ENCODE assay signal across 34 cellular contexts in genomic region chr4:128837198-128837597, GRCh38. TPM values are rescaled to one million over a fixed set of nuclear protein-coding genes. Genes with fewer than 3 reads are reported as not detected.
DNase-seq lines count a peak whose midpoint lies in the region; ATAC-seq, FAIRE-seq and TF ChIP-seq lines count a peak whose summit lies in the region.
"Had no signal": no experiment of that assay in that cellular context is flagged by ENCODE, and none has a peak within 500 bp of the region (broad histone marks: within the 10 kb centered on the region; RNA-seq: fewer than 3 reads in every experiment).

No MANE protein-coding gene starts in this region.

- TF ChIP-seq POLR2A in HepG2 (IDR thresholded peaks at IDR 0.05; ENCODE audit: insufficient read depth in 1 of 2, low read depth in 2 of 2, low read length in 2 of 2) (no peak), right lobe of liver (IDR thresholded peaks at IDR 0.05) (no peak)

- H3K27me3 ChIP-seq in HepG2 (ENCODE audit: control insufficient read depth in 1 of 2, insufficient read depth in 2 of 2, low read length in 2 of 2) (no peaks in the 10 kb centered on the region), right lobe of liver (no peaks in the 10 kb centered on the region), subcutaneous abdominal adipose tissue (ENCODE audit: control insufficient read depth in 5 of 5, insufficient read depth in 4 of 5, low read length in 5 of 5) (no peaks in the 10 kb centered on the region)
- H3K27me3 ChIP-seq: BLaER1, colonic mucosa, MG63, testis had no signal

- ATAC-seq in HepG2 (peak; percentile 88), right lobe of liver (no peak), HG03432 (IDR thresholded peaks at IDR 0.05; ENCODE audit: unreplicated experiment) (peak; percentile 12), HG03039 (IDR thresholded peaks at IDR 0.05; ENCODE audit: unreplicated experiment) (no peak), GM18868 (IDR thresholded peaks at IDR 0.05; ENCODE audit: unreplicated experiment) (no peak)

- H3K9me3 ChIP-seq in HepG2 (ENCODE audit: low read length), result no peaks in the 10 kb centered on the region
- no peaks in the 10 kb centered on the region for H3K9me3 ChIP-seq in right lobe of liver
- no peaks in the 10 kb centered on the region for H3K9me3 ChIP-seq in subcutaneous abdominal adipose tissue (ENCODE audit: control insufficient read depth in 5 of 5, low read length in 5 of 5)
- H3K9me3 ChIP-seq: BLaER1, colonic mucosa, MG63, testis had no signal

- H3K9ac ChIP-seq in HepG2 (ENCODE audit: insufficient read depth, low read depth, low read length) (no peak overlapping the region), subcutaneous abdominal adipose tissue (ENCODE audit: low read length in 5 of 5) (no peak overlapping the region)
- H3K9ac ChIP-seq: BLaER1, KMS-11 had no signal

- 59% methylated on average over 2 of the region's 2 CpGs for WGBS in HepG2 (ENCODE audit: low lambda C conversion rate)
- 100% methylated on average over 2 of the region's 2 CpGs for WGBS in right lobe of liver (ENCODE audit: insufficient coverage, low coverage, low lambda C conversion rate, missing lambda C conversion rate)

- BruUV-seq in HepG2 (replicated peaks; lab: Mats Ljungman, UMichigan), result no TSS peak

- H3K4me3 ChIP-seq in HepG2 (replicated peaks in 1 of 3; ENCODE audit: insufficient read depth in 1 of 3, low read depth in 2 of 3, low read length in 3 of 3) (no peak overlapping the region), right lobe of liver (no peak overlapping the region), subcutaneous abdominal adipose tissue (ENCODE audit: low read depth in 1 of 5, low read length in 5 of 5) (no peak overlapping the region)
- H3K4me3 ChIP-seq: BLaER1, colonic mucosa, MG63, testis had no signal

- peaks cover 4 to 6% (median 6%) of the 10 kb centered on the region in 3 donors for H3K36me3 Mint-ChIP-seq in immature natural killer cell

- H3K27me3 Mint-ChIP-seq in immature natural killer cell (ENCODE audit: low read depth in 3 of 3), result peaks cover 0 to 2% (median 2%) of the 10 kb centered on the region in 3 donors
- H3K27me3 Mint-ChIP-seq: activated naive CD8-positive, alpha-beta T cell treated with anti-CD3 and anti-CD28 coated beads for 36 hours had no signal

- H3K4me2 ChIP-seq in HepG2 (ENCODE audit: low read depth, low read length), result 0 out of 2 replicates have a peak overlapping the region, but pooled peaks have one; percentile 4
- H3K4me2 ChIP-seq: BLaER1, KMS-11 had no signal

- peaks cover 13 to 14% of the 10 kb centered on the region in 2 experiments; a peak in 4 of 5 replicates for H3K36me3 ChIP-seq in HepG2 (replicated peaks in 1 of 2; ENCODE audit: control insufficient read depth in 1 of 2, insufficient read depth in 2 of 2, low read length in 2 of 2)
- peaks cover 0 to 10% (median 2%) of the 10 kb centered on the region in 4 donors for H3K36me3 ChIP-seq in right lobe of liver
- H3K36me3 ChIP-seq in subcutaneous abdominal adipose tissue (ENCODE audit: control insufficient read depth in 5 of 5, insufficient read depth in 5 of 5, low read length in 5 of 5), result peaks cover 4 to 22% (median 18%) of the 10 kb centered on the region in 5 donors
- H3K36me3 ChIP-seq: colonic mucosa had no signal

- CTCF ChIA-PET in HepG2 (lab: Yijun Ruan, JAX; ENCODE audit: low intra/inter-chr PET ratio, low total read pairs), result no interaction called here

- TF ChIP-seq CTCF in HepG2 (CRISPR knock-in tag; IDR thresholded peaks at IDR 0.05), result no peak
- no peak for TF ChIP-seq CTCF in right lobe of liver (IDR thresholded peaks at IDR 0.05)

- in situ Hi-C loops in HepG2 (cut with HindIII; ENCODE audit: extremely low pct_ligation_motif_present, low pct_unique_long_range_greater_than_20kb), result no loop called here

- H2AFZ ChIP-seq in HepG2 (ENCODE audit: low read length), result no peak overlapping the region

- peaks cover 68 to 90% of the 10 kb centered on the region in 2 donors for H3K4me1 Mint-ChIP-seq in immature natural killer cell

- H4K20me1 ChIP-seq in HepG2 (ENCODE audit: insufficient read depth, low read length), result peaks cover 22% of the 10 kb centered on the region; the same call in 1 of the 2 replicates

- H3K9me3 Mint-ChIP-seq in immature natural killer cell, result no peaks in the 10 kb centered on the region
- H3K9me3 Mint-ChIP-seq: activated naive CD8-positive, alpha-beta T cell treated with anti-CD3 and anti-CD28 coated beads for 36 hours; HFFc6; mesothelial cell of epicardium had no signal

- no peak overlapping the region for H3K4me3 Mint-ChIP-seq in immature natural killer cell
- H3K4me3 Mint-ChIP-seq: activated naive CD8-positive, alpha-beta T cell treated with anti-CD3 and anti-CD28 coated beads for 36 hours; mesothelial cell of epicardium had no signal

- POLR2A ChIA-PET in HepG2 (lab: Yijun Ruan, JAX), result interaction anchor here (1.8 kb wide), 1 partner anchor 25 kb away, joined by 10 read pairs; no protein-coding TSS in a partner anchor

- peak; percentile 74 for DNase-seq in HepG2 (ENCODE audit: low spot score)
- no peak for DNase-seq in right lobe of liver
- no peak for DNase-seq in immature natural killer cell
- no peak for DNase-seq in SKM-1 (lab: John Stamatoyannopoulos, UW; ENCODE audit: unreplicated experiment)
- DNase-seq: activated CD4-positive, alpha-beta T cell treated with anti-CD3 and anti-CD28 coated beads, Interleukin-2, amount 50 U/mL, for 4 hours; activated CD4-positive, CD25-positive, alpha-beta regulatory T cell; activated gamma-delta T cell; activated naive CD8-positive, alpha-beta T cell treated with anti-CD3 and anti-CD28 coated beads for 36 hours; anterior cingulate cortex; Calu3; colonic mucosa; DMS79 treated with DMSO at 0.1 percent for 48 hours; effector CD8-positive, alpha-beta T cell; GDM1; GOT3; HFFc6; MG63; NCI-H1105; NCI-H187; NCI-H2171; stimulated activated naive CD4-positive, alpha-beta T cell; T1000; testis had no signal

- H3K4me1 ChIP-seq in HepG2 (ENCODE audit: insufficient read depth, low read length) (peaks cover 34% of the 10 kb centered on the region), right lobe of liver (peaks cover 0 to 14% (median 7%) of the 10 kb centered on the region in 4 donors), subcutaneous abdominal adipose tissue (ENCODE audit: control insufficient read depth in 5 of 5, insufficient read depth in 5 of 5, low read length in 5 of 5) (peaks cover 5 to 48% (median 16%) of the 10 kb centered on the region in 5 donors)
- H3K4me1 ChIP-seq: colonic mucosa had no signal

- peak overlapping the region; percentile 52 for H3K27ac ChIP-seq in HepG2 (ENCODE audit: extremely low read length, insufficient read depth, low read length)
- no peak overlapping the region for H3K27ac ChIP-seq in right lobe of liver
- H3K27ac ChIP-seq in subcutaneous abdominal adipose tissue (ENCODE audit: low read depth, low read length), result peak overlapping the region; percentile 61
- H3K27ac ChIP-seq: BLaER1, colonic mucosa, HL-60, KMS-11, testis had no signal

- no peak for TF ChIP-seq RAD21 in HepG2 (CRISPR knock-in tag; IDR thresholded peaks at IDR 0.05)

- H3K27ac Mint-ChIP-seq in immature natural killer cell, result peak overlapping the region; percentile 1 to 79 (median 56)
- H3K27ac Mint-ChIP-seq: activated naive CD8-positive, alpha-beta T cell treated with anti-CD3 and anti-CD28 coated beads for 36 hours had no signal

- intact Hi-C loops in HepG2 (cut with micrococcal nuclease; ENCODE audit: unreplicated experiment), result loop anchor here (1.0 kb wide), 1 partner anchor 25 kb away; no protein-coding TSS in a partner anchor
- intact Hi-C loops in right lobe of liver (cut with DNase I), result no loop called here

- FAIRE-seq in HepG2 (lab: Jason Lieb, UNC), result peak; percentile 60
- FAIRE-seq: bronchial epithelial cell, islet of Langerhans, RCC 7860 had no signal

- TF ChIP-seq EP300 in HepG2 (IDR thresholded peaks at IDR 0.05; ENCODE audit: low read depth in 2 of 2, low read length in 2 of 2) (peak in 1 of 2 experiments; percentile 8; a peak in 1 of 4 replicates), HepG2 (CRISPR knock-in tag; IDR thresholded peaks at IDR 0.05; ENCODE audit: borderline replicate concordance) (no peak)

- H3K79me2 ChIP-seq in HepG2 (ENCODE audit: insufficient read depth, low read length), result peaks cover 87% of the 10 kb centered on the region

TF ChIP-seq in HepG2, 621 proteins besides CTCF, POLR2A, EP300 and RAD21 (continues in another document):
- TF ChIP-seq ZNF468 (CRISPR knock-in tag; IDR thresholded peaks at IDR 0.05) (no peak), TEAD3 (CRISPR knock-in tag; optimal IDR thresholded peaks at IDR 0.05; ENCODE audit: borderline replicate concordance) (no peak), HDAC2 (CRISPR knock-in tag; IDR thresholded peaks at IDR 0.05) (no peak), ZBTB8A (CRISPR knock-in tag; IDR thresholded peaks at IDR 0.05; ENCODE audit: borderline replicate concordance, low read depth) (no peak)

RNA-seq across cellular contexts. Expression of gene JADE1, which starts 27.7 kb away (rescaled TPM):
- 19.3 and 23.4 TPM in 2 replicates for total RNA-seq in HepG2 (2016; rRNA removed; fragmentation: Illumina TruSeq; extraction: Trizol)
- total RNA-seq in HepG2 (2016; cell fraction: cytosol; rRNA removed; fragmentation: Illumina TruSeq; extraction: Trizol; ENCODE audit: low read depth), result 6.6 and 7.7 TPM in 2 replicates
- total RNA-seq in HepG2 (2016; cell fraction: insoluble cytoplasmic fraction; rRNA removed; fragmentation: Illumina TruSeq; extraction: Trizol), result 18.1 and 21.4 TPM in 2 replicates
- total RNA-seq in HepG2 (2016; cell fraction: membrane; rRNA removed; fragmentation: Illumina TruSeq; extraction: Trizol), result 10.8 and 10.9 TPM in 2 replicates
- total RNA-seq in HepG2 (2016; cell fraction: nucleus; rRNA removed; fragmentation: Illumina TruSeq; extraction: Trizol), result 20.7 and 21.9 TPM in 2 replicates
- 4.9 and 5.4 TPM in 2 replicates for polyA plus RNA-seq in HepG2 (2011; rRNA removed)
- 4.4 and 4.5 TPM in 2 replicates for polyA plus RNA-seq in HepG2 (2011; cell fraction: cytosol; rRNA removed)
- 9.5 and 9.6 TPM in 2 replicates for polyA plus RNA-seq in HepG2 (2011; cell fraction: nucleus; rRNA removed)
- polyA plus RNA-seq in HepG2 (2012), result 10.1 and 12.2 TPM in 2 replicates
- 1.0 and 1.1 TPM in 2 replicates for polyA plus RNA-seq in HepG2 (2016; cell fraction: cytosol; fragmentation: Illumina TruSeq; extraction: Trizol; ENCODE audit: low read depth)
- 17.4 and 18.4 TPM in 2 replicates for polyA plus RNA-seq in HepG2 (2016; cell fraction: insoluble cytoplasmic fraction; fragmentation: Illumina TruSeq; extraction: Trizol; ENCODE audit: low read depth)
- 4.8 and 4.9 TPM in 2 replicates for polyA plus RNA-seq in HepG2 (2016; cell fraction: membrane; fragmentation: Illumina TruSeq; extraction: Trizol; ENCODE audit: low read depth)
- polyA plus RNA-seq in HepG2 (2016; cell fraction: nucleus; fragmentation: Illumina TruSeq; extraction: Trizol; ENCODE audit: insufficient read depth, low read depth), result 25.1 and 26.7 TPM in 2 replicates
- polyA minus RNA-seq in HepG2 (2011; rRNA and poly(A)+ RNA removed; ENCODE audit: low replicate concordance), result 18.0 and 27.0 TPM in 2 replicates
- polyA minus RNA-seq in HepG2 (2011; cell fraction: cytosol; rRNA and poly(A)+ RNA removed), result 7.4 and 7.7 TPM in 2 replicates
- polyA minus RNA-seq in HepG2 (2011; cell fraction: nucleus; rRNA and poly(A)+ RNA removed), result 18.4 and 20.6 TPM in 2 replicates
- 10 to 100 TPM in 3 of 6 experiments, 1 to 10 TPM in 3; 8.2 to 16.9 (median 9.9) TPM for total RNA-seq in right lobe of liver
- polyA plus RNA-seq in immature natural killer cell, result 10 to 100 TPM; 31.4 to 49.3 (median 42.0) TPM

Comparison
In these comparisons a context has a peak if more than half of its experiments do, and no peak if none do; other contexts are left out.
1. ATAC-seq: peak in HepG2 (single experiment) and HG03432 (single experiment); none in right lobe of liver (0 of 4), HG03039 (single experiment) and GM18868 (single experiment).
2. H3K27ac ChIP-seq: peak in HepG2 (single experiment) and subcutaneous abdominal adipose tissue (single experiment); none in right lobe of liver (0 of 3).